In the genomic region with DNA sequence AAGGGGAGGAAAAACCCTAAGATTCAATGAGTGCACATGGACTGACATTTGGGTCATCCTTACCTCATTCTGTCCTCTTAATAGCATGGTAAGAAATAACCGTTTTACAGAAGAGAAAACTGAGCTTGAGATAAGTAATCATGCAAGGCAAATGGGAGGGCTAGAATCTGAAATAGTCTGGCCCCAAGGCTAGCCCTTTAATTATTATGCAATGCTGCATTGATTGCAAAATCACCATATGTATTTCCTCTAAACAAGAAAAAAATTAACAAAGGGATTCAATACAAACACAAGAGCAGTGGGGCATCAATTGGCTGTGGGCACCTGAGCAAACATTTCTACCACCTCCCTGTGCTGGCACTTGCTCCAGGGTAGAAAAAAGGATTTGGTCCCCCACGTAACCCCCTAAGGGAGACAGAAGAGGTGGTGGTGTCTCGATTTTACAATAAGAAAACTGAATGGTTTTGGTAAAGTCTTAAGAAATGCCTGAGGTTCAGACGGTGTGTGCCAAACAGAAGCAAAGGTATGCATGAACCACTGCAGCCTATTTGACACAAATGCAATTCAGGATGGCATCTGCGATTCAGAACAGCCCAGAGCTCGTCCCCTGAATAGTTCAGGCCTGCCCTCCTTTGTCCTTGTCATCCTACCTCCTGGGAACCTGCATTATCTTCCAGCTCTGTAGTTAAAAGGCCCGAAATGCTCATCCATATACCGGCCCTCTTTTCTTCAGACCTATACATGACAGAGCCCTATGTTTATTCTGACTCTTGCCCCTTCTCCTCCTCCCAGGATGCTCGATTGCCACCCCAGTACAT, we compare ENCODE assay signal across 10 cellular contexts. TPM values are rescaled to one million over a fixed set of nuclear protein-coding genes. Genes with fewer than 3 reads are reported as not detected.
A peak's percentile ranks its signal among the peaks of the same experiment; 100 is the strongest.
DNase-seq lines count a peak whose midpoint lies in the region; ATAC-seq, FAIRE-seq and TF ChIP-seq lines count a peak whose summit lies in the region.
"Had no signal": no experiment of that assay in that cellular context is flagged by ENCODE, and none has a peak within 500 bp of the region (broad histone marks: within the 10 kb centered on the region; RNA-seq: fewer than 3 reads in every experiment).

No MANE protein-coding gene starts in this region.

- in situ Hi-C loops in K562 (cut with MboI): no loop called here

- H3K27me3 ChIP-seq in K562 (ENCODE audit: control insufficient read depth in 2 of 2, insufficient read depth in 2 of 2, low read length in 2 of 2) (no peaks in the 10 kb centered on the region), neural progenitor cell (no peaks in the 10 kb centered on the region), psoas muscle (ENCODE audit: insufficient read depth in 3 of 3, low read length in 2 of 3) (no peaks in the 10 kb centered on the region)
- H3K27me3 ChIP-seq: heart right ventricle had no signal

- no peak for ATAC-seq in K562
- no peak for ATAC-seq in psoas muscle
- ATAC-seq: Panc1 had no signal

- H3K4me3 ChIP-seq in K562: no peak overlapping the region
- no peak overlapping the region for H3K4me3 ChIP-seq in neural progenitor cell
- H3K4me3 ChIP-seq in psoas muscle: no peak overlapping the region
- H3K4me3 ChIP-seq: heart right ventricle had no signal

- H3K36me3 Mint-ChIP-seq in T-helper 1 cell treated with Interleukin-12 subunit alpha and Interleukin-12 subunit beta and Interleukin-4 antibody, amounts not matched to agents 30 μg/mL and 1 μg/mL, for 36 hours (ENCODE audit: low read depth): peaks cover 9% of the 10 kb centered on the region
- H3K36me3 Mint-ChIP-seq in neural progenitor cell: peaks cover 7% of the 10 kb centered on the region

- TF ChIP-seq RAD21 in Ishikawa (IDR thresholded peaks at IDR 0.05; ENCODE audit: low read depth) (no peak), K562 (CRISPR knock-in tag; conservative IDR thresholded peaks at IDR 0.05 in 1 of 2, IDR thresholded peaks at IDR 0.05 in 1 of 2) (no peak)

- H3F3A ChIP-seq in neural progenitor cell (ENCODE audit: low read depth): peaks cover 19% of the 10 kb centered on the region

- DNase-seq in T-helper 1 cell: no peak
- DNase-seq in K562 (ENCODE audit: extremely low read depth in 1 of 4, low spot score in 3 of 4): no peak
- DNase-seq in neural progenitor cell (ENCODE audit: low spot score): peak; percentile 43
- no peak for DNase-seq in activated CD8-positive, alpha-beta memory T cell treated with anti-CD3 and anti-CD28 coated beads for 24 hours
- DNase-seq in psoas muscle: no peak
- no peak for DNase-seq in activated gamma-delta T cell treated with Interleukin-2 at 50 U/mL for 16 hours
- DNase-seq: heart right ventricle had no signal

- POLR2A ChIA-PET in K562 (lab: Yijun Ruan, JAX): interaction anchor here (0.6 to 3.0 kb wide), 4 partner anchors 8 to 88 kb away, joined by 3 to 14 read pairs (median 7); no protein-coding TSS in a partner anchor

- CTCF ChIA-PET in K562 (lab: Yijun Ruan, JAX; ENCODE audit: low intra/inter-chr PET ratio): no interaction called here

- H3K9me3 ChIP-seq in K562 (replicated peaks; ENCODE audit: control insufficient read depth, insufficient read depth, low read depth, low read length): no peaks in the 10 kb centered on the region; the same call in 1 of the 2 replicates
- no peaks in the 10 kb centered on the region for H3K9me3 ChIP-seq in neural progenitor cell (ENCODE audit: low read depth)
- no peaks in the 10 kb centered on the region for H3K9me3 ChIP-seq in psoas muscle

- H3K9me3 Mint-ChIP-seq in T-helper 1 cell treated with Interleukin-12 subunit alpha and Interleukin-12 subunit beta and Interleukin-4 antibody, amounts not matched to agents 30 μg/mL and 1 μg/mL, for 36 hours: no peaks in the 10 kb centered on the region
- H3K9me3 Mint-ChIP-seq in neural progenitor cell: peaks cover 16% of the 10 kb centered on the region

- no peak for TF ChIP-seq EP300 in Ishikawa (IDR thresholded peaks at IDR 0.05; ENCODE audit: borderline replicate concordance)
- no peak for TF ChIP-seq EP300 in K562 (IDR thresholded peaks at IDR 0.05; ENCODE audit: low read length)

- H3K9me1 ChIP-seq in K562 (ENCODE audit: control insufficient read depth, insufficient read depth, low read length): no peaks in the 10 kb centered on the region

- H3K4me3 Mint-ChIP-seq in T-helper 1 cell treated with Interleukin-12 subunit alpha and Interleukin-12 subunit beta and Interleukin-4 antibody, amounts not matched to agents 30 μg/mL and 1 μg/mL, for 36 hours: no peak overlapping the region
- H3K4me3 Mint-ChIP-seq in neural progenitor cell: no peak overlapping the region

- TF ChIP-seq CTCF in K562 (IDR thresholded peaks at IDR 0.05 in 2 of 3, conservative IDR thresholded peaks at IDR 0.05 in 1 of 3; ENCODE audit: insufficient read depth in 2 of 3, low read depth in 1 of 3, low read length in 3 of 3) (no peak), neural progenitor cell (IDR thresholded peaks at IDR 0.05) (no peak), psoas muscle (IDR thresholded peaks at IDR 0.05) (no peak)

- peaks cover 22% of the 10 kb centered on the region; the same call in 2 of the 3 replicates for H3K36me3 ChIP-seq in K562 (ENCODE audit: control insufficient read depth, insufficient read depth, low read length)
- no peaks in the 10 kb centered on the region for H3K36me3 ChIP-seq in neural progenitor cell
- no peaks in the 10 kb centered on the region for H3K36me3 ChIP-seq in psoas muscle (ENCODE audit: insufficient read depth in 1 of 2, low read depth in 1 of 2)
- H3K36me3 ChIP-seq: heart right ventricle had no signal

- no TSS peak for BruUV-seq in K562 (replicated peaks; lab: Mats Ljungman, UMichigan)

- TF ChIP-seq POLR2A in K562 (conservative IDR thresholded peaks at IDR 0.05): no peak

- 66% methylated on average over 9 of the region's 9 CpGs for WGBS in K562 (ENCODE audit: insufficient coverage, low coverage, missing lambda C conversion rate)
- 72 to 81% (median 76%) methylated on average over 9 of the region's 9 CpGs for WGBS in psoas muscle, 3 donors

- peaks cover 51% of the 10 kb centered on the region for H3K4me1 Mint-ChIP-seq in T-helper 1 cell treated with Interleukin-12 subunit alpha and Interleukin-12 subunit beta and Interleukin-4 antibody, amounts not matched to agents 30 μg/mL and 1 μg/mL, for 36 hours (ENCODE audit: low read depth)
- H3K4me1 Mint-ChIP-seq in neural progenitor cell: peaks cover 3% of the 10 kb centered on the region

- H2AFZ ChIP-seq in K562 (ENCODE audit: low read depth, low read length) (no peak overlapping the region), neural progenitor cell (replicated peaks) (no peak overlapping the region)

- H3K27ac Mint-ChIP-seq in T-helper 1 cell treated with Interleukin-12 subunit alpha and Interleukin-12 subunit beta and Interleukin-4 antibody, amounts not matched to agents 30 μg/mL and 1 μg/mL, for 36 hours: peak overlapping the region; percentile 16
- no peak overlapping the region for H3K27ac Mint-ChIP-seq in neural progenitor cell

- no peak overlapping the region for H3K9ac ChIP-seq in K562 (ENCODE audit: insufficient read depth in 1 of 2, low read depth in 2 of 2, low read length in 2 of 2)
- H3K9ac ChIP-seq in neural progenitor cell: no peak overlapping the region

- H3K27ac ChIP-seq in K562 (ENCODE audit: extremely low read depth, low read depth, low read length) (no peak overlapping the region), neural progenitor cell (peak overlapping the region; percentile 30), psoas muscle (no peak overlapping the region)
- H3K27ac ChIP-seq: heart right ventricle had no signal

- H3K4me1 ChIP-seq in K562 (replicated peaks in 1 of 2; ENCODE audit: control insufficient read depth in 2 of 2, insufficient read depth in 2 of 2, low read length in 2 of 2) (peaks cover 3 to 32% of the 10 kb centered on the region in 2 experiments; a peak in 4 of 5 replicates), neural progenitor cell (peaks cover 25% of the 10 kb centered on the region), psoas muscle (no peaks in the 10 kb centered on the region)

- H3K27me3 Mint-ChIP-seq in T-helper 1 cell treated with Interleukin-12 subunit alpha and Interleukin-12 subunit beta and Interleukin-4 antibody, amounts not matched to agents 30 μg/mL and 1 μg/mL, for 36 hours (ENCODE audit: low read depth): no peaks in the 10 kb centered on the region
- no peaks in the 10 kb centered on the region for H3K27me3 Mint-ChIP-seq in neural progenitor cell (ENCODE audit: insufficient read depth, low read depth)

- FAIRE-seq in K562 (lab: Jason Lieb, UNC): no peak

- no peak overlapping the region for H3K4me2 ChIP-seq in K562 (ENCODE audit: insufficient read depth, low read length)
- H3K4me2 ChIP-seq in neural progenitor cell: peak overlapping the region; percentile 65

- no peaks in the 10 kb centered on the region for H4K20me1 ChIP-seq in K562 (replicated peaks; ENCODE audit: control insufficient read depth, insufficient read depth, low read length)
- peaks cover 11% of the 10 kb centered on the region for H4K20me1 ChIP-seq in neural progenitor cell (ENCODE audit: low read depth)

- intact Hi-C loops in K562 (cut with micrococcal nuclease): no loop called here
- intact Hi-C loops in psoas muscle (cut with DNase I): no loop called here

- peaks cover 100% of the 10 kb centered on the region for H3K79me2 ChIP-seq in K562 (ENCODE audit: control insufficient read depth, insufficient read depth, low read length)
- H3K79me2 ChIP-seq in neural progenitor cell (ENCODE audit: low read depth): peaks cover 94% of the 10 kb centered on the region

RNA-seq across cellular contexts. Expression of a gene that starts 23.6 kb away (rescaled TPM):
- total RNA-seq in K562 (2011; cell fraction: chromatin; rRNA removed; ENCODE audit: low replicate concordance): 31.6 and 61.2 TPM in 2 replicates
- total RNA-seq in K562 (2011; cell fraction: nucleolus; rRNA removed): 22.7 and 26.6 TPM in 2 replicates
- 30.2 and 39.5 TPM in 2 replicates for total RNA-seq in K562 (2011; cell fraction: nucleoplasm; rRNA removed)
- total RNA-seq in K562 (2014; rRNA removed) (61.5 and 75.1 TPM in 2 replicates), K562 (2014; rRNA removed; fragmentation: Illumina TruSeq; extraction: Trizol) (73.5 and 95.8 TPM in 2 replicates), K562 (2015; rRNA removed; fragmentation: Illumina TruSeq; extraction: Trizol) (110 and 117 TPM in 2 replicates), K562 (2021) (56.4 and 71.9 TPM in 2 replicates), neural progenitor cell (ENCODE audit: low replicate concordance) (23.7 and 37.6 TPM in 2 replicates), psoas muscle (1 to 10 TPM; 5.9 to 9.7 (median 8.0) TPM)
- polyA plus RNA-seq in K562 (2011; rRNA removed) (29.8 and 35.6 TPM in 2 replicates), K562 (2014; fragmentation: Illumina TruSeq; extraction: Trizol) (65.2 and 69.1 TPM in 2 replicates), K562 (2014; fragmentation: Nextera tagmentation; extraction: Ambion mirVana) (10 to 100 TPM; 64.8 to 87.2 TPM), K562 (2014; rRNA removed) (47.1 and 49.5 TPM in 2 replicates), psoas muscle (1 to 10 TPM; 2.3 to 7.6 (median 4.3) TPM)
- polyA plus RNA-seq in K562 (2011; cell fraction: cytosol; rRNA removed): 14.8 and 25.0 TPM in 2 replicates
- polyA plus RNA-seq in K562 (2011; cell fraction: nucleus; rRNA removed): 17.2 and 23.1 TPM in 2 replicates
- polyA plus RNA-seq in K562 (2012): 39.4 and 42.5 TPM in 2 replicates
- 62.2 and 65.1 TPM in 2 replicates for polyA minus RNA-seq in K562 (2011; rRNA and poly(A)+ RNA removed)
- 37.1 and 39.1 TPM in 2 replicates for polyA minus RNA-seq in K562 (2011; cell fraction: cytosol; rRNA and poly(A)+ RNA removed)
- polyA minus RNA-seq in K562 (2011; cell fraction: nucleus; rRNA and poly(A)+ RNA removed): 21.7 and 45.1 TPM in 2 replicates
